15 cellular contexts compared by ENCODE assay signal in genomic region chr2:116911520-116911919, GRCh38.
DNase-seq lines count a peak whose midpoint lies in the region; ATAC-seq and TF ChIP-seq lines count a peak whose summit lies in the region.
"Had no signal": no experiment of that assay in that cellular context is flagged by ENCODE, and none has a peak within 500 bp of the region (broad histone marks: within the 10 kb centered on the region; RNA-seq: fewer than 3 reads in every experiment).

No MANE protein-coding gene starts in this region.

- ATAC-seq in PC-3, result no peak
- ATAC-seq: CD8-positive, alpha-beta T cell had no signal

- POLR2A ChIA-PET in PC-3 (lab: Charles Lee; ENCODE audit: unreplicated experiment), result no interaction called here

- no TSS peak for BruUV-seq in PC-3 (replicated peaks; lab: Mats Ljungman, UMichigan)

- H4K20me1 ChIP-seq in PC-3 (ENCODE audit: low read length), result no peaks in the 10 kb centered on the region
- H4K20me1 ChIP-seq: BLaER1 treated with 17β-estradiol and CSF1 and Interleukin-3, amounts not matched to agents 10 nM and 100 nM had no signal

- H3K9ac ChIP-seq in PC-3 (ENCODE audit: low read length), result no peak overlapping the region
- H3K9ac ChIP-seq: BLaER1 treated with 17β-estradiol and CSF1 and Interleukin-3, amounts not matched to agents 10 nM and 100 nM had no signal

- no peaks in the 10 kb centered on the region for H3K9me2 ChIP-seq in PC-3 (replicated peaks; ENCODE audit: low read length)

- CTCF ChIA-PET in PC-3 (lab: Charles Lee), result no interaction called here

- no peak overlapping the region for H3K4me3 ChIP-seq in brain microvascular endothelial cell (ENCODE audit: low read depth, low read length)
- H3K4me3 ChIP-seq in PC-3 (ENCODE audit: low read length), result no peak overlapping the region
- H3K4me3 ChIP-seq: BLaER1 treated with 17β-estradiol and CSF1 and Interleukin-3, amounts not matched to agents 10 nM and 100 nM had no signal

- no peak overlapping the region for H3K27ac ChIP-seq in brain microvascular endothelial cell
- H3K27ac ChIP-seq in PC-3 (ENCODE audit: low read length), result no peak overlapping the region
- H3K27ac ChIP-seq: BLaER1 treated with 17β-estradiol and CSF1 and Interleukin-3, amounts not matched to agents 10 nM and 100 nM; C4-2B had no signal

- in situ Hi-C loops in brain microvascular endothelial cell (cut with HindIII; ENCODE audit: low pct_ligation_motif_present, low sequenced_read_pairs), result no loop called here

- TF ChIP-seq CTCF in brain microvascular endothelial cell (IDR thresholded peaks at IDR 0.05; ENCODE audit: low read depth, low read length, missing control alignments), result no peak
- TF ChIP-seq CTCF in PC-3 (conservative IDR thresholded peaks at IDR 0.05; ENCODE audit: low read depth, low read length), result no peak

- no peaks in the 10 kb centered on the region for H3K4me1 ChIP-seq in PC-3 (ENCODE audit: insufficient read depth, low read length)
- H3K4me1 ChIP-seq: BLaER1 treated with 17β-estradiol and CSF1 and Interleukin-3, amounts not matched to agents 10 nM and 100 nM; Caco-2 had no signal

- H3K9me3 ChIP-seq in PC-3 (ENCODE audit: low read length), result no peaks in the 10 kb centered on the region
- H3K9me3 ChIP-seq: BLaER1 treated with 17β-estradiol and CSF1 and Interleukin-3, amounts not matched to agents 10 nM and 100 nM; Caco-2 had no signal

- H3K79me2 ChIP-seq in PC-3 (ENCODE audit: low read length), result no peaks in the 10 kb centered on the region

- intact Hi-C loops in PC-3 (cut with micrococcal nuclease), result no loop called here

- H3K36me3 ChIP-seq in brain microvascular endothelial cell (replicated peaks), result no peaks in the 10 kb centered on the region
- no peaks in the 10 kb centered on the region for H3K36me3 ChIP-seq in PC-3 (ENCODE audit: low read depth, low read length)
- H3K36me3 ChIP-seq: BLaER1 treated with 17β-estradiol and CSF1 and Interleukin-3, amounts not matched to agents 10 nM and 100 nM had no signal

- H3K4me2 ChIP-seq in PC-3 (ENCODE audit: low read length), result no peak overlapping the region
- H3K4me2 ChIP-seq: BLaER1 treated with 17β-estradiol and CSF1 and Interleukin-3, amounts not matched to agents 10 nM and 100 nM had no signal

- no peak overlapping the region for H2AFZ ChIP-seq in PC-3 (ENCODE audit: low read length)

- H3F3A ChIP-seq in PC-3 (ENCODE audit: low read length, unreplicated experiment), result no peaks in the 10 kb centered on the region

- H3K27me3 ChIP-seq in brain microvascular endothelial cell (replicated peaks), result no peaks in the 10 kb centered on the region
- no peaks in the 10 kb centered on the region for H3K27me3 ChIP-seq in PC-3 (ENCODE audit: low read length)
- H3K27me3 ChIP-seq: BLaER1 treated with 17β-estradiol and CSF1 and Interleukin-3, amounts not matched to agents 10 nM and 100 nM had no signal

- DNase-seq in DMS53 treated with DMSO at 0.1 percent for 48 hours (lab: John Stamatoyannopoulos, UW; ENCODE audit: unreplicated experiment) (peak; percentile 20), left kidney (ENCODE audit: low read depth, low spot score) (peak; percentile 11), brain microvascular endothelial cell (no peak), amniotic stem cell (lab: John Stamatoyannopoulos, UW) (no peak), PC-3 (no peak)
- DNase-seq: 8988T; AML-193; Caco-2; Calu3; CD4-positive, alpha-beta T cell; CD8-positive, alpha-beta T cell; DMS79 treated with DMSO at 0.1 percent for 48 hours; GF-D8 had no signal

Comparison
In these comparisons a context has a peak if more than half of its experiments do, and no peak if none do; other contexts are left out.
1. DNase-seq: peak in DMS53 treated with DMSO at 0.1 percent for 48 hours (single experiment) and left kidney (single experiment); none in brain microvascular endothelial cell (single experiment), amniotic stem cell (single experiment) and PC-3 (single experiment).